In genomic region chr3:151117044-151117443, GRCh38 we compare ENCODE assay signal across 24 cellular contexts.
"Had no signal": no experiment of that assay in that cellular context is flagged by ENCODE, and none has a peak within 500 bp of the region (broad histone marks: within the 10 kb centered on the region; RNA-seq: fewer than 3 reads in every experiment).

No MANE protein-coding gene starts in this region.

- H3K4me1 ChIP-seq: lower lobe of right lung, neural progenitor cell, right lobe of liver, tibial artery had no signal

- H3K9me3 Mint-ChIP-seq: activated B cell treated with CpG ODN at 0.5 μM for 24 hours; activated CD4-positive, alpha-beta memory T cell treated with anti-CD3 and anti-CD28 coated beads, Interleukin-2, amount 10 ng/mL, durations not matched to agents 7 days and 5 days; activated naive CD8-positive, alpha-beta T cell treated with anti-CD3 and anti-CD28 coated beads, Interleukin-2, amount 50 U/mL, for 24 hours; immature natural killer cell; neural progenitor cell; stimulated activated naive CD8-positive, alpha-beta T cell treated with anti-CD3 and anti-CD28 coated beads, Interleukin-15, amount 100 ng/mL, for 72 hours; T-helper 2 cell treated with Interferon-gamma antibody and Interleukin-4, amounts not matched to agents 5 μg/mL and 100 μg/mL, for 36 hours had no signal

- H3K27me3 ChIP-seq: hepatocyte, neural progenitor cell, right lobe of liver, tibial artery had no signal

- H3K36me3 Mint-ChIP-seq: immature natural killer cell had no signal

- H3K9ac ChIP-seq: neural progenitor cell had no signal

- ATAC-seq: activated CD4-positive, alpha-beta T cell treated with anti-CD3 and anti-CD28 coated beads for 36 hours; activated naive CD8-positive, alpha-beta T cell treated with anti-CD3 and anti-CD28 coated beads, Interleukin-2, amount 50 U/mL, for 24 hours; esophagus mucosa; left lobe of liver; lower lobe of right lung; mucosa of descending colon; right lobe of liver; stimulated activated naive CD8-positive, alpha-beta T cell treated with anti-CD3 and anti-CD28 coated beads, Interleukin-15, amount 100 ng/mL, for 72 hours had no signal

- H2AFZ ChIP-seq: hepatocyte, neural progenitor cell had no signal

- H3K36me3 ChIP-seq: lower lobe of right lung, neural progenitor cell, right lobe of liver, tibial artery had no signal

- H3K27ac ChIP-seq: hepatocyte, lower lobe of right lung, neural progenitor cell, right lobe of liver, skin epidermis, tibial artery had no signal

- H3K4me3 ChIP-seq: hepatocyte, lower lobe of right lung, mucosa of descending colon, neural progenitor cell, right lobe of liver, skin epidermis, tibial artery had no signal

- H3K9me3 ChIP-seq: lower lobe of right lung, mucosa of descending colon, right lobe of liver, tibial artery had no signal

- H3K4me1 Mint-ChIP-seq: activated B cell treated with CpG ODN at 0.5 μM for 24 hours; activated CD4-positive, alpha-beta memory T cell treated with anti-CD3 and anti-CD28 coated beads, Interleukin-2, amount 10 ng/mL, durations not matched to agents 7 days and 5 days; activated CD4-positive, alpha-beta T cell treated with anti-CD3 and anti-CD28 coated beads for 36 hours; activated naive CD8-positive, alpha-beta T cell treated with anti-CD3 and anti-CD28 coated beads, Interleukin-2, amount 50 U/mL, for 24 hours; immature natural killer cell; stimulated activated naive CD8-positive, alpha-beta T cell treated with anti-CD3 and anti-CD28 coated beads, Interleukin-15, amount 100 ng/mL, for 72 hours had no signal

- H3K27ac Mint-ChIP-seq: activated B cell treated with CpG ODN at 0.5 μM for 24 hours; activated CD4-positive, alpha-beta memory T cell treated with anti-CD3 and anti-CD28 coated beads, Interleukin-2, amount 10 ng/mL, durations not matched to agents 7 days and 5 days; activated CD4-positive, alpha-beta T cell treated with anti-CD3 and anti-CD28 coated beads for 36 hours; activated naive CD8-positive, alpha-beta T cell treated with anti-CD3 and anti-CD28 coated beads, Interleukin-2, amount 50 U/mL, for 24 hours; immature natural killer cell; neural progenitor cell; T-helper 2 cell treated with Interferon-gamma antibody and Interleukin-4, amounts not matched to agents 5 μg/mL and 100 μg/mL, for 36 hours had no signal

- H3K4me3 Mint-ChIP-seq: activated B cell treated with CpG ODN at 0.5 μM for 24 hours; activated CD4-positive, alpha-beta memory T cell treated with anti-CD3 and anti-CD28 coated beads, Interleukin-2, amount 10 ng/mL, durations not matched to agents 7 days and 5 days; activated CD4-positive, alpha-beta T cell treated with anti-CD3 and anti-CD28 coated beads for 36 hours; activated naive CD8-positive, alpha-beta T cell treated with anti-CD3 and anti-CD28 coated beads, Interleukin-2, amount 50 U/mL, for 24 hours; immature natural killer cell; neural progenitor cell; stimulated activated naive CD8-positive, alpha-beta T cell treated with anti-CD3 and anti-CD28 coated beads, Interleukin-15, amount 100 ng/mL, for 72 hours; T-helper 2 cell treated with Interferon-gamma antibody and Interleukin-4, amounts not matched to agents 5 μg/mL and 100 μg/mL, for 36 hours had no signal

- DNase-seq: activated B cell treated with CpG ODN at 0.5 μM for 24 hours; activated CD4-positive, alpha-beta memory T cell treated with anti-CD3 and anti-CD28 coated beads, Interleukin-2, amount 10 ng/mL, durations not matched to agents 7 days and 5 days; activated CD4-positive, alpha-beta T cell treated with anti-CD3 and anti-CD28 coated beads for 36 hours; activated gamma-delta T cell; activated naive CD4-positive, alpha-beta T cell treated with anti-CD3 and anti-CD28 coated beads, Interleukin-2, amount 50 U/mL, for 16 hours; activated naive CD8-positive, alpha-beta T cell treated with anti-CD3 and anti-CD28 coated beads, Interleukin-2, amount 50 U/mL, for 24 hours; activated T-cell treated with anti-CD3 and anti-CD28 coated beads for 4 hours; cerebellar nuclear complex; foreskin melanocyte; immature natural killer cell; lower lobe of right lung; mesendoderm; mucosa of descending colon; posterior cingulate gyrus; right lobe of liver; stimulated activated CD4-positive, alpha-beta T cell treated with anti-CD3 and anti-CD28 coated beads, Interleukin-1b, Interleukin-23, amount 100 ng/mL, for 48 hours; stimulated activated naive CD8-positive, alpha-beta T cell treated with anti-CD3 and anti-CD28 coated beads, Interleukin-15, amount 100 ng/mL, for 72 hours; tibial artery had no signal

- H3K4me2 ChIP-seq: hepatocyte, neural progenitor cell had no signal

- H3K79me2 ChIP-seq: hepatocyte had no signal

- H3K27me3 Mint-ChIP-seq: stimulated activated naive CD8-positive, alpha-beta T cell treated with anti-CD3 and anti-CD28 coated beads, Interleukin-15, amount 100 ng/mL, for 72 hours had no signal
